Comparison of ENCODE assay signal across 22 cellular contexts in the genomic region with DNA sequence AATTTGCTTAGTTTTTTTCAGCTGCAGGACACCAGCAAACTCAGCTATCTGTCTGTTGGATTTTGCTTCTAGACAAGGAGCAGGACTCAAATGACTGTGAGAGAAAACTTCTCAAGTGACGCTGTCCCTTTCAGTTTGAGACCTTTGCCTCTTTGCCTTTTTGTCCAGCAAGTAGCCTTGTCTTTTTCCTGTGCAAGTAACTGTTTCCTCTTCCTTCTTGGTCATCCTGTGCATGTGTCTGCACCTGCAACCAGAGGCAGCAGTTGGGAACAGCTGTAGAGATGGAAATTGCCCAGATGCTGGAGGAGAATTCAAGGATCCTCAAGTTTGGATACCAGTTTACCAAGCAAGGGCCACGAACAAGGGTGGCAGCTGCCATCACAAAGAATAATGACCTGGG.
"Had no signal": no experiment of that assay in that cellular context is flagged by ENCODE, and none has a peak within 500 bp of the region (broad histone marks: within the 10 kb centered on the region; RNA-seq: fewer than 3 reads in every experiment).

No MANE protein-coding gene starts in this region.

- H3K36me3 ChIP-seq: pancreas, prostate gland, uterus had no signal

- FAIRE-seq: pancreas had no signal

- H3K27ac ChIP-seq: left lung, lower lobe of right lung, pancreas, prostate gland, skin epidermis, suprapubic skin, thoracic aorta, tibial artery, uterus had no signal

- ATAC-seq: left colon; left lung; lower lobe of right lung; naive thymus-derived CD8-positive, alpha-beta T cell; pancreas; right cardiac atrium; sciatic nerve; stimulated activated effector memory CD8-positive, alpha-beta T cell treated with anti-CD3 and anti-CD28 coated beads, Interleukin-12 subunit alpha, Interleukin-12 subunit beta, amount 100 ng/mL, for 72 hours had no signal

- DNase-seq: kidney; left colon; left lung; lower lobe of right lung; mammary epithelial cell; mesenchymal stem cell; naive thymus-derived CD8-positive, alpha-beta T cell; nucleus accumbens; pancreas; posterior cingulate gyrus; retina; right cardiac atrium; stimulated activated CD4-positive, alpha-beta T cell treated with anti-CD3 and anti-CD28 coated beads, Interleukin-4, amount 100 ng/mL, for 24 hours; stimulated activated naive CD4-positive, alpha-beta T cell; tibial artery; uterus had no signal

- H3K9me3 ChIP-seq: left lung, lower lobe of right lung, pancreas, prostate gland, suprapubic skin, thoracic aorta, tibial artery, uterus had no signal

- H3K27me3 ChIP-seq: left lung, pancreas, suprapubic skin, tibial artery, uterus had no signal

- H3K4me1 ChIP-seq: left lung, lower lobe of right lung, pancreas, prostate gland, suprapubic skin, tibial artery, uterus had no signal

- H3K4me3 ChIP-seq: left lung, lower lobe of right lung, pancreas, prostate gland, skin epidermis, suprapubic skin, thoracic aorta, tibial artery, uterus had no signal
